ENCODE assay signal across 1 cellular context in the genomic region with DNA sequence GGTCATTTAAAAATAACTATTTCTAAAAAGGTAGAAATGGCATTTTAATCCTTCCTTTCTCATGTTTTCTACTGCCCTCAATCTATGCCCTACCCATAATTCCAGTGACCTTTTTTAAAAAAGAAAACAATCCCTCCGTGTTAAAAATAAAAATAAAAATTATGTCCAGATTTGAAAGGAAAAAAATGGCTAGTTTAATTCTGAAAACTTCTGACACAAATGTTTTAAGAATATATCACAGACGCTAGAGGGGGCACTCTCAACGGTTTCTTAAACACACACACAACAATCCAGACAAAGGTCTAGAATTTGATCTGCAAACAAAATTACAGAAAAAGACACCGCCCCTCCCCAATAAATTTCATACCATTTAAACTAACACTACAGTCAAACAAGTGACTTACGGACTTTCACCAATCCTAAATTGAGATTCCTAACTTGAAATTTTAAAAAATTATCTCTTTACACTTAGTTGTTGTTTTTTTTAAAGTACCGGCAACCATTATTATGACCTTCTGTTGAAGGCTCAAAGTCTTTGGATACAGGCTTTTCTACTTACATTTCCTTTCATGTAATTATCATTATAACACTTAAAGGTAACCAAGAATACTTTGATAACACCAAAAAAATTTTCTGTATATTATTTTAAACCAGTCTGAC.
A peak's percentile ranks its signal among the peaks of the same experiment; 100 is the strongest.
TF ChIP-seq lines count a peak whose summit lies in the region.

No MANE protein-coding gene starts in this region.

TF ChIP-seq in GM12878, 131 proteins besides CTCF, POLR2A, EP300 and RAD21 (continued from another document):
- TF ChIP-seq, protein P1, sequence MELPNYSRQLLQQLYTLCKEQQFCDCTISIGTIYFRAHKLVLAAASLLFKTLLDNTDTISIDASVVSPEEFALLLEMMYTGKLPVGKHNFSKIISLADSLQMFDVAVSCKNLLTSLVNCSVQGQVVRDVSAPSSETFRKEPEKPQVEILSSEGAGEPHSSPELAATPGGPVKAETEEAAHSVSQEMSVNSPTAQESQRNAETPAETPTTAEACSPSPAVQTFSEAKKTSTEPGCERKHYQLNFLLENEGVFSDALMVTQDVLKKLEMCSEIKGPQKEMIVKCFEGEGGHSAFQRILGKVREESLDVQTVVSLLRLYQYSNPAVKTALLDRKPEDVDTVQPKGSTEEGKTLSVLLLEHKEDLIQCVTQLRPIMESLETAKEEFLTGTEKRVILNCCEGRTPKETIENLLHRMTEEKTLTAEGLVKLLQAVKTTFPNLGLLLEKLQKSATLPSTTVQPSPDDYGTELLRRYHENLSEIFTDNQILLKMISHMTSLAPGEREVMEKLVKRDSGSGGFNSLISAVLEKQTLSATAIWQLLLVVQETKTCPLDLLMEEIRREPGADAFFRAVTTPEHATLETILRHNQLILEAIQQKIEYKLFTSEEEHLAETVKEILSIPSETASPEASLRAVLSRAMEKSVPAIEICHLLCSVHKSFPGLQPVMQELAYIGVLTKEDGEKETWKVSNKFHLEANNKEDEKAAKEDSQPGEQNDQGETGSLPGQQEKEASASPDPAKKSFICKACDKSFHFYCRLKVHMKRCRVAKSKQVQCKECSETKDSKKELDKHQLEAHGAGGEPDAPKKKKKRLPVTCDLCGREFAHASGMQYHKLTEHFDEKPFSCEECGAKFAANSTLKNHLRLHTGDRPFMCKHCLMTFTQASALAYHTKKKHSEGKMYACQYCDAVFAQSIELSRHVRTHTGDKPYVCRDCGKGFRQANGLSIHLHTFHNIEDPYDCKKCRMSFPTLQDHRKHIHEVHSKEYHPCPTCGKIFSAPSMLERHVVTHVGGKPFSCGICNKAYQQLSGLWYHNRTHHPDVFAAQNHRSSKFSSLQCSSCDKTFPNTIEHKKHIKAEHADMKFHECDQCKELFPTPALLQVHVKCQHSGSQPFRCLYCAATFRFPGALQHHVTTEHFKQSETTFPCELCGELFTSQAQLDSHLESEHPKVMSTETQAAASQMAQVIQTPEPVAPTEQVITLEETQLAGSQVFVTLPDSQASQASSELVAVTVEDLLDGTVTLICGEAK (IDR thresholded peaks at IDR 0.05; ENCODE audit: borderline replicate concordance), result no peak
- TF ChIP-seq SMC3 (IDR thresholded peaks at IDR 0.05; ENCODE audit: borderline replicate concordance, low read length) (peak; percentile 55; the same call in 1 of the 2 replicates), TCF12 (IDR thresholded peaks at IDR 0.05; ENCODE audit: low read depth, low read length) (no peak), POLR2AphosphoS5 (IDR thresholded peaks at IDR 0.05; ENCODE audit: low read length) (no peak), RELA (IDR thresholded peaks at IDR 0.05; ENCODE audit: borderline replicate concordance, partially characterized antibody) (no peak)
- TF ChIP-seq, protein P2, sequence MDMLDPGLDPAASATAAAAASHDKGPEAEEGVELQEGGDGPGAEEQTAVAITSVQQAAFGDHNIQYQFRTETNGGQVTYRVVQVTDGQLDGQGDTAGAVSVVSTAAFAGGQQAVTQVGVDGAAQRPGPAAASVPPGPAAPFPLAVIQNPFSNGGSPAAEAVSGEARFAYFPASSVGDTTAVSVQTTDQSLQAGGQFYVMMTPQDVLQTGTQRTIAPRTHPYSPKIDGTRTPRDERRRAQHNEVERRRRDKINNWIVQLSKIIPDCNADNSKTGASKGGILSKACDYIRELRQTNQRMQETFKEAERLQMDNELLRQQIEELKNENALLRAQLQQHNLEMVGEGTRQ (IDR thresholded peaks at IDR 0.05; ENCODE audit: borderline replicate concordance, low read depth, low read length), result no peak
- TF ChIP-seq, protein P3, sequence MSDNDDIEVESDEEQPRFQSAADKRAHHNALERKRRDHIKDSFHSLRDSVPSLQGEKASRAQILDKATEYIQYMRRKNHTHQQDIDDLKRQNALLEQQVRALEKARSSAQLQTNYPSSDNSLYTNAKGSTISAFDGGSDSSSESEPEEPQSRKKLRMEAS (IDR thresholded peaks at IDR 0.05; ENCODE audit: low read depth, low read length), result no peak
